ENCODE assay signal across 18 cellular contexts in the genomic region with DNA sequence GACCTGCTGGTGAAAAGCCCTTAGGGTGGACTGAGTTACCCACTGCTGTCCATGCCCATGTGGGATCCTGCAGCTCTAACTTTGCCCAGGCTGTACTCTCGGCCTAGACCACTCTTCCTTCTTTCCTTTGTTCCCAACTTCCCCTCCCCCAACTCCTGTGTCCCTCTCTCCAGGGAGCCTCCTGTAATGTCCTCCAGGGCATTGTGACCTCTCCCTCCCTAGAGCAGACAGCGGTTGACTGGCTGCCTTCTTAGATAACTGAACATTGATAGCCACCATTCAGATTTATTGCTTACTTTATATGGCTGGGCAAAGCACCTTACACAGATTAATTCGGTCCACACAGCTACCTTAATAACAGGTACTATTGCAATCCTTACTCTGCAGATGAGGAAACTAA. TPM values are rescaled to one million over a fixed set of nuclear protein-coding genes. Genes with fewer than 3 reads are reported as not detected.
DNase-seq lines count a peak whose midpoint lies in the region; ATAC-seq and TF ChIP-seq lines count a peak whose summit lies in the region.
"Had no signal": no experiment of that assay in that cellular context is flagged by ENCODE, and none has a peak within 500 bp of the region (broad histone marks: within the 10 kb centered on the region; RNA-seq: fewer than 3 reads in every experiment).

No MANE protein-coding gene starts in this region.

- DNase-seq in activated T-cell treated with anti-CD3 and anti-CD28 coated beads, Interleukin-2, amount 50 U/mL, for 4 hours, result no peak
- DNase-seq in activated T-cell treated with anti-CD3 and anti-CD28 coated beads, Interleukin-2, amount 50 U/mL, for 48 hours, result no peak
- no peak for DNase-seq in activated CD4-positive, alpha-beta memory T cell treated with anti-CD3 and anti-CD28 coated beads, Interleukin-2, amount 10 ng/mL, durations not matched to agents 7 days and 5 days
- DNase-seq in left kidney (ENCODE audit: low read depth, low spot score), result peak; percentile 52
- no peak for DNase-seq in stomach
- no peak for DNase-seq in heart left ventricle
- DNase-seq in DMS79 treated with DMSO at 0.1 percent for 48 hours (lab: John Stamatoyannopoulos, UW), result no peak
- DNase-seq: dermis blood vessel endothelial cell; IMR-90; mammary epithelial cell; NCI-H187; NCI-H526; ovary; stimulated activated CD4-positive, alpha-beta T cell treated with anti-CD3 and anti-CD28 coated beads, Interleukin-12 subunit alpha, Interleukin-12 subunit beta, amount 100 ng/mL, for 4 hours; T1000; tibial artery had no signal

- no peaks in the 10 kb centered on the region for H3K27me3 Mint-ChIP-seq in activated T-cell treated with anti-CD3 and anti-CD28 coated beads, Interleukin-2, amount 50 U/mL, for 4 hours (ENCODE audit: low read depth)
- H3K27me3 Mint-ChIP-seq in activated CD4-positive, alpha-beta memory T cell treated with anti-CD3 and anti-CD28 coated beads, Interleukin-2, amount 10 ng/mL, durations not matched to agents 7 days and 5 days, result no peaks in the 10 kb centered on the region

- H3K27ac ChIP-seq in stomach, result peak overlapping the region in 3 of 5 donors; percentile 0 to 54 (median 32)
- peak overlapping the region in 1 of 12 donors; percentile 92 for H3K27ac ChIP-seq in heart left ventricle
- H3K27ac ChIP-seq: ascending aorta, ovary, tibial artery had no signal

- TF ChIP-seq POLR2A in stomach (IDR thresholded peaks at IDR 0.05) (no peak), heart left ventricle (IDR thresholded peaks at IDR 0.05) (no peak)

- intact Hi-C loops in stomach (cut with DNase I; ENCODE audit: low total_unique reads) (no loop called here), heart left ventricle (cut with DNase I) (loop anchor here in 3 of 10 donors (10.0 kb wide), 3 partner anchors 149 to 901 kb away; no protein-coding TSS in a partner anchor)

- H3K9me3 ChIP-seq in stomach, result no peaks in the 10 kb centered on the region
- no peaks in the 10 kb centered on the region for H3K9me3 ChIP-seq in heart left ventricle
- H3K9me3 ChIP-seq: ascending aorta, ovary, tibial artery had no signal

- H3K27me3 ChIP-seq in stomach (no peaks in the 10 kb centered on the region), heart left ventricle (peaks cover 0 to 14% (median 0%) of the 10 kb centered on the region in 9 donors)
- H3K27me3 ChIP-seq: ascending aorta, ovary, tibial artery had no signal

- WGBS in stomach, 5 donors, result 78 to 82% (median 79%) methylated on average over 3 of the region's 3 CpGs
- 79 to 84% (median 83%) methylated on average over 3 of the region's 3 CpGs for WGBS in heart left ventricle, 4 donors

- ATAC-seq in activated T-cell treated with anti-CD3 and anti-CD28 coated beads, Interleukin-2, amount 50 U/mL, for 4 hours, result no peak
- ATAC-seq in GM21723 (IDR thresholded peaks at IDR 0.05; ENCODE audit: unreplicated experiment) (no peak), heart left ventricle (no peak)

- H3K36me3 Mint-ChIP-seq in activated T-cell treated with anti-CD3 and anti-CD28 coated beads, Interleukin-2, amount 50 U/mL, for 4 hours (ENCODE audit: insufficient read depth), result peaks cover 29% of the 10 kb centered on the region
- peaks cover 79% of the 10 kb centered on the region for H3K36me3 Mint-ChIP-seq in activated CD4-positive, alpha-beta memory T cell treated with anti-CD3 and anti-CD28 coated beads, Interleukin-2, amount 10 ng/mL, durations not matched to agents 7 days and 5 days (ENCODE audit: low read depth)

- peak overlapping the region; percentile 94 for H3K4me3 Mint-ChIP-seq in activated T-cell treated with anti-CD3 and anti-CD28 coated beads, Interleukin-2, amount 50 U/mL, for 4 hours
- peak overlapping the region; percentile 91 for H3K4me3 Mint-ChIP-seq in activated CD4-positive, alpha-beta memory T cell treated with anti-CD3 and anti-CD28 coated beads, Interleukin-2, amount 10 ng/mL, durations not matched to agents 7 days and 5 days

- no peaks in the 10 kb centered on the region for H3K36me3 ChIP-seq in stomach
- no peaks in the 10 kb centered on the region for H3K36me3 ChIP-seq in heart left ventricle
- H3K36me3 ChIP-seq: ascending aorta, ovary, tibial artery had no signal

- H3K4me1 ChIP-seq in stomach (peaks cover 19 to 60% (median 33%) of the 10 kb centered on the region in 4 donors), heart left ventricle (peaks cover 0 to 84% (median 1%) of the 10 kb centered on the region in 12 donors)

- no peaks in the 10 kb centered on the region for H3K9me3 Mint-ChIP-seq in activated T-cell treated with anti-CD3 and anti-CD28 coated beads, Interleukin-2, amount 50 U/mL, for 4 hours
- H3K9me3 Mint-ChIP-seq in activated CD4-positive, alpha-beta memory T cell treated with anti-CD3 and anti-CD28 coated beads, Interleukin-2, amount 10 ng/mL, durations not matched to agents 7 days and 5 days, result no peaks in the 10 kb centered on the region

- H3K4me3 ChIP-seq in stomach, result no peak overlapping the region
- no peak overlapping the region for H3K4me3 ChIP-seq in heart left ventricle
- H3K4me3 ChIP-seq: ascending aorta, ovary, tibial artery had no signal

- H3K27ac Mint-ChIP-seq in activated CD4-positive, alpha-beta memory T cell treated with anti-CD3 and anti-CD28 coated beads, Interleukin-2, amount 10 ng/mL, durations not matched to agents 7 days and 5 days, result peak overlapping the region; percentile 99

- CTCF ChIA-PET in activated CD4-positive, alpha-beta memory T cell treated with anti-CD3 and anti-CD28 coated beads, Interleukin-2, amount 10 ng/mL, durations not matched to agents 7 days and 5 days (lab: Charles Lee), result interaction anchor here (1.5 to 9.9 kb wide), 5 partner anchors 18 to 356 kb away, joined by 3 to 161 read pairs (median 9); no protein-coding TSS in a partner anchor

- peaks cover 79% of the 10 kb centered on the region for H3K4me1 Mint-ChIP-seq in activated T-cell treated with anti-CD3 and anti-CD28 coated beads, Interleukin-2, amount 50 U/mL, for 4 hours (ENCODE audit: low read depth)
- H3K4me1 Mint-ChIP-seq in activated CD4-positive, alpha-beta memory T cell treated with anti-CD3 and anti-CD28 coated beads, Interleukin-2, amount 10 ng/mL, durations not matched to agents 7 days and 5 days, result peaks cover 74% of the 10 kb centered on the region

- no peak for TF ChIP-seq CTCF in stomach (IDR thresholded peaks at IDR 0.05)
- no peak for TF ChIP-seq CTCF in heart left ventricle (IDR thresholded peaks at IDR 0.05)

- no peak for TF ChIP-seq EP300 in stomach (IDR thresholded peaks at IDR 0.05)

- POLR2A ChIA-PET in activated CD4-positive, alpha-beta memory T cell treated with anti-CD3 and anti-CD28 coated beads, Interleukin-2, amount 10 ng/mL, durations not matched to agents 7 days and 5 days (lab: Charles Lee), result interaction anchor here (0.9 to 18.0 kb wide), 12 partner anchors 9 to 237 kb away, joined by 3 to 623 read pairs (median 6); no protein-coding TSS in a partner anchor

RNA-seq across cellular contexts. Expression of a gene that starts 5.0 kb away (rescaled TPM):
- total RNA-seq in activated T-cell treated with anti-CD3 and anti-CD28 coated beads, Interleukin-2, amount 50 U/mL, for 4 hours, result 100 to 1,000 TPM in 1 of 3 donors, 10 to 100 TPM in 2; 91.6 to 116 (median 99.9) TPM
- total RNA-seq in activated CD4-positive, alpha-beta memory T cell treated with anti-CD3 and anti-CD28 coated beads, Interleukin-2, amount 10 ng/mL, durations not matched to agents 7 days and 5 days, result 10 to 100 TPM; 53.0 to 56.3 TPM
- total RNA-seq in stomach, result 100 to 1,000 TPM in 2 of 5 donors, 10 to 100 TPM in 3; 32.9 to 213 (median 83.0) TPM
- polyA plus RNA-seq in stomach, result 10 to 100 TPM in 1 of 3 donors, 1 to 10 TPM in 2; 8.0 to 10.4 (median 9.3) TPM
- total RNA-seq in heart left ventricle, result 10 to 100 TPM in 2 of 9 donors, 1 to 10 TPM in 7; 1.5 to 54.5 (median 4.9) TPM
- 1 to 10 TPM in 1 of 2 donors, under 1 TPM in 1; 0.61 to 1.9 TPM for polyA plus RNA-seq in heart left ventricle
